In the genomic region with DNA sequence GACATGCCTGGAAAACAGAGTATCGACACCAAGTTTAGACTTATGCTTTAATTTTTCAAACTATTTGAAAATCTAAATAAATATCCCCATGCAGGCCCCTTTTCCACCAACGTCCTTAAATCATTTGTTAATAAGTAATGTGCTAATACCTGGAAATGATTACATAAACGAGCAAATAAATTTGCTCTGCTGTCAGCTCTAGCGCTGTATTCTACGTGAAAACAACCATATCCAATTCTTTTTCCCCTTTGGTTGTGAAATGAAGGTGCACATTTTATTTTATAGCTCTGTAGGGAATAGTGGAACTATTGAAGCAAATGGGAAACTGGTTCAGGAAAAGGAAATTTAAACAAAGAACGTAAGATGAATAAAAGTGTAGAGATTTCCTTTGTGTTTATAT, we compare ENCODE assay signal across 24 cellular contexts.
A peak's percentile ranks its signal among the peaks of the same experiment; 100 is the strongest.
DNase-seq lines count a peak whose midpoint lies in the region; ATAC-seq, FAIRE-seq and TF ChIP-seq lines count a peak whose summit lies in the region.
"Had no signal": no experiment of that assay in that cellular context is flagged by ENCODE, and none has a peak within 500 bp of the region (broad histone marks: within the 10 kb centered on the region; RNA-seq: fewer than 3 reads in every experiment).

No MANE protein-coding gene starts in this region.

- peaks cover 31 to 41% (median 31%) of the 10 kb centered on the region in 3 donors for H3K4me1 ChIP-seq in pancreas

- TF ChIP-seq CTCF in WERI-Rb-1 (IDR thresholded peaks at IDR 0.05; ENCODE audit: low read depth, low read length) (no peak), pancreas (IDR thresholded peaks at IDR 0.05) (no peak)

- 8 to 16% methylated on average over 6 of the region's 6 CpGs for WGBS in pancreas, 2 donors

- no peak overlapping the region for H3K4me3 ChIP-seq in WERI-Rb-1 (ENCODE audit: low read depth, low read length)
- H3K4me3 ChIP-seq in pancreas, result no peak overlapping the region
- H3K4me3 ChIP-seq: A549; BLaER1 treated with 17β-estradiol and CSF1 and Interleukin-3, amounts not matched to agents 10 nM and 100 nM; HAP-1 had no signal

- H3K27ac ChIP-seq in WERI-Rb-1 (peak overlapping the region; percentile 7), pancreas (peak overlapping the region in 2 of 4 donors; percentile 34 to 57)
- H3K27ac ChIP-seq: A549; BLaER1 treated with 17β-estradiol and CSF1 and Interleukin-3, amounts not matched to agents 10 nM and 100 nM had no signal

- H3K27me3 ChIP-seq in WERI-Rb-1 (ENCODE audit: insufficient read depth, low read depth, severe bottlenecking), result no peaks in the 10 kb centered on the region
- H3K27me3 ChIP-seq in pancreas, result no peaks in the 10 kb centered on the region
- H3K27me3 ChIP-seq: BE2C; BLaER1 treated with 17β-estradiol and CSF1 and Interleukin-3, amounts not matched to agents 10 nM and 100 nM had no signal

- intact Hi-C loops in pancreas (cut with DNase I), result loop anchor here in 1 of 3 donors (10.0 kb wide), 1 partner anchor 139 kb away; the partner anchor contains the start of gene ZNF608

- H3K9me3 ChIP-seq in WERI-Rb-1 (ENCODE audit: severe bottlenecking) (peaks cover 11% of the 10 kb centered on the region), pancreas (no peaks in the 10 kb centered on the region)
- H3K9me3 ChIP-seq: BE2C, HAP-1 had no signal

- no peak for FAIRE-seq in pancreas (lab: Jason Lieb, UNC)
- FAIRE-seq: A549, GM12891, GM18507, H54 had no signal

- DNase-seq in WERI-Rb-1 (no peak), dermis blood vessel endothelial cell (peak; percentile 16), pancreas (no peak), ecto neural progenitor cell (ENCODE audit: low spot score) (no peak)
- no peak for DNase-seq in stimulated activated CD4-positive, alpha-beta T cell treated with anti-CD3 and anti-CD28 coated beads, Interleukin-2, amount 100 ng/mL, for 24 hours
- DNase-seq: 8988T; ACHN; AML-193; BE2C; CD4-positive, alpha-beta T cell; CD8-positive, alpha-beta memory T cell; DMS 273 treated with DMSO at 0.1 percent for 48 hours; DMS53; DMS79 treated with DMSO at 0.1 percent for 48 hours; GF-D8; GOT3; HFFc6 had no signal

- ATAC-seq in pancreas, result peak in 3 of 4 donors; percentile 20 to 37 (median 33)
- no peak for ATAC-seq in HG02885 (IDR thresholded peaks at IDR 0.05; ENCODE audit: poor library complexity, unreplicated experiment)
- ATAC-seq: A549 had no signal

- H3K36me3 ChIP-seq in WERI-Rb-1, result no peaks in the 10 kb centered on the region
- H3K36me3 ChIP-seq in pancreas, result no peaks in the 10 kb centered on the region
- H3K36me3 ChIP-seq: BE2C; BLaER1 treated with 17β-estradiol and CSF1 and Interleukin-3, amounts not matched to agents 10 nM and 100 nM; HAP-1 had no signal
